19 cellular contexts compared by ENCODE assay signal in genomic region chr13:21530656-21531055, GRCh38.
A peak's percentile ranks its signal among the peaks of the same experiment; 100 is the strongest.
DNase-seq lines count a peak whose midpoint lies in the region; ATAC-seq and TF ChIP-seq lines count a peak whose summit lies in the region.
"Had no signal": no experiment of that assay in that cellular context is flagged by ENCODE, and none has a peak within 500 bp of the region (broad histone marks: within the 10 kb centered on the region; RNA-seq: fewer than 3 reads in every experiment).

No MANE protein-coding gene starts in this region.

- H2BK5ac ChIP-seq in mesenchymal stem cell (ENCODE audit: low read depth, low read length, poor library complexity, severe bottlenecking), result no peak overlapping the region

- POLR2A ChIA-PET in Caco-2 (lab: Charles Lee), result no interaction called here
- POLR2A ChIA-PET in SK-N-SH (lab: Yijun Ruan, JAX), result no interaction called here

- H2BK12ac ChIP-seq in mesenchymal stem cell (ENCODE audit: low read length in 2 of 2), result no peak overlapping the region

- H3K4ac ChIP-seq in mesenchymal stem cell (ENCODE audit: low read depth in 1 of 2, low read length in 2 of 2), result no peak overlapping the region

- no peaks in the 10 kb centered on the region for H4K20me1 ChIP-seq in SK-N-SH (ENCODE audit: insufficient read depth)

- H3K79me2 ChIP-seq in SK-N-SH (ENCODE audit: insufficient read depth), result 0 out of 2 replicates have a peak, but pooled peaks cover 5% of the 10 kb centered on the region

- WGBS in SK-N-SH (ENCODE audit: low lambda C conversion rate), result 62% methylated on average over 8 of the region's 11 CpGs
- 93% methylated on average over 8 of the region's 11 CpGs for WGBS in mesenchymal stem cell

- H3K27ac ChIP-seq in SK-N-SH (ENCODE audit: low read depth in 2 of 2, low read length in 1 of 2) (no peak overlapping the region), mesenchymal stem cell (ENCODE audit: low read length, poor library complexity, severe bottlenecking) (no peak overlapping the region), right atrium auricular region (no peak overlapping the region)

- ATAC-seq in Right ventricle myocardium superior (ENCODE audit: poor library complexity) (no peak), HG03521 (IDR thresholded peaks at IDR 0.05; ENCODE audit: unreplicated experiment) (no peak)
- ATAC-seq: HCT116, K562 had no signal

- BruUV-seq in Caco-2 (replicated peaks; lab: Mats Ljungman, UMichigan), result no TSS peak

- no peak overlapping the region for H3K23ac ChIP-seq in mesenchymal stem cell (ENCODE audit: low read length in 2 of 2)

- peak in 1 of 2 experiments; percentile 13 for DNase-seq in Caco-2
- DNase-seq in SK-N-SH, result peak; percentile 75
- peak; percentile 47 to 71 for DNase-seq in erythroblast (lab: John Stamatoyannopoulos, UW)
- DNase-seq in mesenchymal stem cell, result no peak
- DNase-seq in Right ventricle myocardium superior, result no peak
- DNase-seq in right atrium auricular region (ENCODE audit: low spot score), result no peak
- no peak for DNase-seq in hippocampal formation (lab: John Stamatoyannopoulos, UW)
- DNase-seq: 8988T; C1 segment of cervical spinal cord; CD4-positive, CD25-positive, alpha-beta regulatory T cell; CD8-positive, alpha-beta memory T cell; COR-L47; GOT3; H7; HFFc6 had no signal

- TF ChIP-seq POLR2A in erythroblast (IDR thresholded peaks at IDR 0.05; ENCODE audit: low read length), result no peak

- H3K9ac ChIP-seq in SK-N-SH (no peak overlapping the region), mesenchymal stem cell (ENCODE audit: low read length) (no peak overlapping the region)

- H3K4me3 Mint-ChIP-seq in Caco-2 (ENCODE audit: unreplicated experiment), result no peak overlapping the region
- H3K4me3 Mint-ChIP-seq: B cell; CD4-positive, CD25-positive, alpha-beta regulatory T cell; CD8-positive, alpha-beta memory T cell; HFFc6 had no signal

- H3K9me2 ChIP-seq in SK-N-SH, result no peaks in the 10 kb centered on the region

- no peaks in the 10 kb centered on the region for H3K36me3 Mint-ChIP-seq in Caco-2 (ENCODE audit: insufficient read depth, unreplicated experiment)

- 0 out of 2 replicates have a peak, but pooled peaks cover under 1% of the 10 kb centered on the region for H3K9me3 ChIP-seq in Caco-2
- no peaks in the 10 kb centered on the region for H3K9me3 ChIP-seq in SK-N-SH
- no peaks in the 10 kb centered on the region for H3K9me3 ChIP-seq in mesenchymal stem cell (ENCODE audit: control insufficient read depth, low read length)
- no peaks in the 10 kb centered on the region for H3K9me3 ChIP-seq in right atrium auricular region

- H2AK5ac ChIP-seq in mesenchymal stem cell (ENCODE audit: low read length, severe bottlenecking), result peak overlapping the region; percentile 68

- H4K8ac ChIP-seq in mesenchymal stem cell (ENCODE audit: low read length), result no peak overlapping the region

- no peak overlapping the region for H3K4me2 ChIP-seq in SK-N-SH
- H3K4me2 ChIP-seq in mesenchymal stem cell (ENCODE audit: low read length, poor library complexity, severe bottlenecking), result no peak overlapping the region

- peak overlapping the region; percentile 34 for H3K27ac Mint-ChIP-seq in Caco-2 (ENCODE audit: unreplicated experiment)
- H3K27ac Mint-ChIP-seq: B cell, HFFc6 had no signal

- H2AFZ ChIP-seq in SK-N-SH (ENCODE audit: low read depth), result no peak overlapping the region
- peak overlapping the region; percentile 23 for H2AFZ ChIP-seq in mesenchymal stem cell (ENCODE audit: low read depth, low read length)

- no peak overlapping the region for H3K4me3 ChIP-seq in Caco-2 (ENCODE audit: low read depth, low read length)
- no peak overlapping the region for H3K4me3 ChIP-seq in SK-N-SH (ENCODE audit: low read depth in 2 of 2, low read length in 1 of 2)
- H3K4me3 ChIP-seq in mesenchymal stem cell (ENCODE audit: insufficient read depth in 1 of 2, low read depth in 1 of 2, low read length in 2 of 2), result no peak overlapping the region
- no peak overlapping the region for H3K4me3 ChIP-seq in right atrium auricular region
- H3K4me3 ChIP-seq: K562 had no signal

- no peak for TF ChIP-seq RAD21 in SK-N-SH (IDR thresholded peaks at IDR 0.05; ENCODE audit: low read length)

- peaks cover 19% of the 10 kb centered on the region for H3K4me1 Mint-ChIP-seq in Caco-2 (ENCODE audit: low read depth, unreplicated experiment)
- H3K4me1 Mint-ChIP-seq: B cell had no signal

- H2BK15ac ChIP-seq in mesenchymal stem cell (ENCODE audit: low read depth, poor library complexity, severe bottlenecking), result no peak overlapping the region

- no peak for TF ChIP-seq EP300 in SK-N-SH (IDR thresholded peaks at IDR 0.05; ENCODE audit: borderline replicate concordance in 1 of 2, low read depth in 1 of 2, low read length in 1 of 2)

- peaks cover 3% of the 10 kb centered on the region for H3K36me3 ChIP-seq in Caco-2 (ENCODE audit: control insufficient read depth, insufficient read depth, low read length)
- H3K36me3 ChIP-seq in SK-N-SH (replicated peaks in 1 of 2; ENCODE audit: control insufficient read depth in 1 of 2, insufficient read depth in 2 of 2, low read length in 1 of 2), result peaks cover 2 to 10% of the 10 kb centered on the region in 2 experiments
- H3K36me3 ChIP-seq in mesenchymal stem cell (ENCODE audit: control insufficient read depth in 1 of 2, insufficient read depth in 2 of 2, low read depth in 1 of 2, low read length in 2 of 2), result peaks cover 0 to 24% of the 10 kb centered on the region in 2 experiments
- H3K36me3 ChIP-seq in right atrium auricular region, result peaks cover 6% of the 10 kb centered on the region

- CTCF ChIA-PET in Caco-2 (lab: Charles Lee) (no interaction called here), SK-N-SH (lab: Yijun Ruan, JAX) (interaction anchor here (1.0 kb wide), 1 partner anchor 49 kb away, joined by 3 read pairs; no protein-coding TSS in a partner anchor)

- intact Hi-C loops in Caco-2 (cut with micrococcal nuclease; ENCODE audit: unreplicated experiment) (no loop called here), Right ventricle myocardium superior (cut with DNase I) (no loop called here)

- no peaks in the 10 kb centered on the region for H3K27me3 ChIP-seq in Caco-2 (replicated peaks; ENCODE audit: control insufficient read depth, insufficient read depth, low read length)
- no peaks in the 10 kb centered on the region for H3K27me3 ChIP-seq in SK-N-SH (ENCODE audit: insufficient read depth)
- H3K27me3 ChIP-seq in mesenchymal stem cell (ENCODE audit: control insufficient read depth in 1 of 2, insufficient read depth in 1 of 2, low read length in 2 of 2), result no peaks in the 10 kb centered on the region
- no peaks in the 10 kb centered on the region for H3K27me3 ChIP-seq in right atrium auricular region

- no peaks in the 10 kb centered on the region for H3K9me3 Mint-ChIP-seq in Caco-2 (ENCODE audit: unreplicated experiment)
- H3K9me3 Mint-ChIP-seq: CD4-positive, CD25-positive, alpha-beta regulatory T cell; CD8-positive, alpha-beta memory T cell; HFFc6 had no signal

- peaks cover 9% of the 10 kb centered on the region for H3F3A ChIP-seq in SK-N-SH (replicated peaks; ENCODE audit: insufficient read depth)

- no peak overlapping the region for H2BK120ac ChIP-seq in mesenchymal stem cell (ENCODE audit: low read depth, low read length)

- H3K27me3 Mint-ChIP-seq in Caco-2 (ENCODE audit: insufficient read depth, unreplicated experiment), result no peaks in the 10 kb centered on the region
- H3K27me3 Mint-ChIP-seq: B cell; CD4-positive, CD25-positive, alpha-beta regulatory T cell; CD8-positive, alpha-beta memory T cell had no signal

- H4K91ac ChIP-seq in mesenchymal stem cell (ENCODE audit: low read length), result no peak overlapping the region

- H3K4me1 ChIP-seq in Caco-2 (peaks cover 12% of the 10 kb centered on the region), SK-N-SH (ENCODE audit: control insufficient read depth in 1 of 2, insufficient read depth in 2 of 2, low read depth in 1 of 2, low read length in 1 of 2) (peaks cover 0 to 5% of the 10 kb centered on the region in 2 experiments; a peak in 3 of 4 replicates), mesenchymal stem cell (ENCODE audit: control insufficient read depth, insufficient read depth, low read depth, low read length) (peaks cover 3% of the 10 kb centered on the region), right atrium auricular region (no peaks in the 10 kb centered on the region)

- peaks cover 9% of the 10 kb centered on the region for H3K79me1 ChIP-seq in mesenchymal stem cell (replicated peaks; ENCODE audit: low read length, poor library complexity, severe bottlenecking)

- H3K18ac ChIP-seq in mesenchymal stem cell (ENCODE audit: low read depth in 1 of 2, low read length in 2 of 2), result no peak overlapping the region

- peak overlapping the region in 1 of 2 experiments; percentile 84 for H3K14ac ChIP-seq in mesenchymal stem cell (ENCODE audit: low read length in 2 of 2)

- no peak for TF ChIP-seq CTCF in Caco-2 (IDR thresholded peaks at IDR 0.05; ENCODE audit: insufficient read depth in 1 of 2, low read depth in 1 of 2, low read length in 1 of 2, severe bottlenecking in 1 of 2, unreplicated experiment in 1 of 2)
- TF ChIP-seq CTCF in SK-N-SH (IDR thresholded peaks at IDR 0.05), result no peak
- no peak for TF ChIP-seq CTCF in right atrium auricular region (IDR thresholded peaks at IDR 0.05)

TF ChIP-seq in SK-N-SH, 30 proteins besides CTCF, POLR2A, EP300 and RAD21 (continues in another document):
- TF ChIP-seq GABPA (IDR thresholded peaks at IDR 0.05; ENCODE audit: low read depth) (no peak), CHD2 (IDR thresholded peaks at IDR 0.05; ENCODE audit: low read length, partially characterized antibody) (peak; percentile 57), FOXM1 (IDR thresholded peaks at IDR 0.05; ENCODE audit: low read depth) (no peak), JUND (IDR thresholded peaks at IDR 0.05) (no peak), GATA2 (CRISPR knock-in tag; IDR thresholded peaks at IDR 0.05) (peak; percentile 93), TEAD4 (IDR thresholded peaks at IDR 0.05; ENCODE audit: borderline replicate concordance, insufficient read depth) (no peak), MEF2A (IDR thresholded peaks at IDR 0.05; ENCODE audit: borderline replicate concordance, low read depth) (no peak), RCOR1 (IDR thresholded peaks at IDR 0.05; ENCODE audit: low read length) (peak; percentile 72)

Comparison
In these comparisons a context has a peak if more than half of its experiments do, and no peak if none do; other contexts are left out.
1. DNase-seq: peak in SK-N-SH (single experiment) and erythroblast (2 of 2); none in mesenchymal stem cell (single experiment), Right ventricle myocardium superior (single experiment), right atrium auricular region (single experiment) and hippocampal formation (0 of 2).